Comparison of ENCODE assay signal across 25 cellular contexts in the genomic region with DNA sequence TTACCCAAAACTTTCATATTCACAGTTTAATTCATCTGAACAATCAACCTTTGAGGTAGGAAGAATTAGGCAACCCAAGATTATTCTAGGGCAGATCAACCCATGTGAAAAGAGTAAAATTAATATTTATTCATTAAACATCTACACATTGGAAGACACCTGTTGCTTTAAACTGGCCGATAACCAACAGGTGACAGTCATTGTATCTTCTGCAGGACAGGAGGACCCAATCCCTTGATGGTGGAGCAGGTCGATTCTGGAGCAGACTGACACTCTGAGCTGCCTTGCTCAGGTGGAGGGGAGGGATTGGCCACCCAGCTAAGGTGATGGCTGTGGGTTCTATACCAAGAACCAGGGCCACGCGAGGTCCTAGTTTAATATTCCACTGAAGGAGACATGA.
"Had no signal": no experiment of that assay in that cellular context is flagged by ENCODE, and none has a peak within 500 bp of the region (broad histone marks: within the 10 kb centered on the region; RNA-seq: fewer than 3 reads in every experiment).

No MANE protein-coding gene starts in this region.

- H3K9me3 Mint-ChIP-seq: dendritic cell treated with granulocyte-macrophage colony-stimulating factor and Interleukin-4, amounts not matched to agents 40 ng/mL and 50 ng/mL, for 4 days; endodermal cell had no signal

- ATAC-seq: effector memory CD8-positive, alpha-beta T cell; esophagus mucosa; foreskin keratinocyte; gastrocnemius medialis; gastroesophageal sphincter; heart left ventricle; heart right ventricle had no signal

- H3K9me3 ChIP-seq: colonic mucosa, esophagus muscularis mucosa, esophagus squamous epithelium, gastrocnemius medialis, gastroesophageal sphincter, heart left ventricle, heart right ventricle had no signal

- H3K27ac Mint-ChIP-seq: dendritic cell treated with granulocyte-macrophage colony-stimulating factor and Interleukin-4, amounts not matched to agents 40 ng/mL and 50 ng/mL, for 4 days; effector memory CD8-positive, alpha-beta T cell; endodermal cell had no signal

- DNase-seq: colonic mucosa; cortex of kidney; dermis blood vessel endothelial cell; dorsolateral prefrontal cortex; effector CD4-positive, alpha-beta T cell; effector CD8-positive, alpha-beta T cell; effector memory CD4-positive, alpha-beta T cell; effector memory CD8-positive, alpha-beta T cell; endodermal cell; erythroblast; esophagus squamous epithelium; foreskin fibroblast; foreskin keratinocyte; foreskin melanocyte; gastrocnemius medialis; glutamatergic neuron; head of caudate nucleus; heart left ventricle; heart right ventricle had no signal

- H3K4me1 ChIP-seq: colonic mucosa, gastrocnemius medialis, heart right ventricle had no signal

- H3K4me3 Mint-ChIP-seq: dendritic cell treated with granulocyte-macrophage colony-stimulating factor and Interleukin-4, amounts not matched to agents 40 ng/mL and 50 ng/mL, for 4 days; effector memory CD8-positive, alpha-beta T cell; endodermal cell had no signal

- H3K27ac ChIP-seq: colonic mucosa, coronary artery, dorsolateral prefrontal cortex, epithelial cell of prostate, esophagus muscularis mucosa, esophagus squamous epithelium, foreskin keratinocyte, gastrocnemius medialis, gastroesophageal sphincter, heart left ventricle, heart right ventricle had no signal

- H3K36me3 ChIP-seq: colonic mucosa, esophagus muscularis mucosa, esophagus squamous epithelium, gastrocnemius medialis, gastroesophageal sphincter, heart left ventricle, heart right ventricle had no signal

- H3K27me3 ChIP-seq: colonic mucosa, dorsolateral prefrontal cortex, esophagus muscularis mucosa, esophagus squamous epithelium, foreskin keratinocyte, gastrocnemius medialis, gastroesophageal sphincter, heart left ventricle, heart right ventricle had no signal

- H3K27me3 Mint-ChIP-seq: dendritic cell treated with granulocyte-macrophage colony-stimulating factor and Interleukin-4, amounts not matched to agents 40 ng/mL and 50 ng/mL, for 4 days; effector memory CD8-positive, alpha-beta T cell had no signal

- H3K4me3 ChIP-seq: colonic mucosa, coronary artery, dorsolateral prefrontal cortex, esophagus muscularis mucosa, esophagus squamous epithelium, gastrocnemius medialis, gastroesophageal sphincter, heart left ventricle, heart right ventricle had no signal
